Comparison of ENCODE assay signal across 12 cellular contexts in genomic region chr12:119835068-119835467, GRCh38. TPM values are rescaled to one million over a fixed set of nuclear protein-coding genes. Genes with fewer than 3 reads are reported as not detected.
DNase-seq lines count a peak whose midpoint lies in the region; TF ChIP-seq lines count a peak whose summit lies in the region.
"Had no signal": no experiment of that assay in that cellular context is flagged by ENCODE, and none has a peak within 500 bp of the region (broad histone marks: within the 10 kb centered on the region; RNA-seq: fewer than 3 reads in every experiment).

No MANE protein-coding gene starts in this region.

- no peak overlapping the region for H3K27ac ChIP-seq in brain microvascular endothelial cell
- H3K27ac ChIP-seq in ascending aorta = no peak overlapping the region
- H3K27ac ChIP-seq in SJCRH30 = no peak overlapping the region
- H3K27ac ChIP-seq: sigmoid colon had no signal

- TF ChIP-seq CTCF in brain microvascular endothelial cell (IDR thresholded peaks at IDR 0.05; ENCODE audit: low read depth, low read length, missing control alignments) = peak; percentile 51
- TF ChIP-seq CTCF in ascending aorta (IDR thresholded peaks at IDR 0.05) = no peak

- in situ Hi-C loops in brain microvascular endothelial cell (cut with HindIII; ENCODE audit: low pct_ligation_motif_present, low sequenced_read_pairs) = no loop called here

- H3K27me3 ChIP-seq in brain microvascular endothelial cell (replicated peaks) (no peaks in the 10 kb centered on the region), ascending aorta (no peaks in the 10 kb centered on the region), SJCRH30 (no peaks in the 10 kb centered on the region)
- H3K27me3 ChIP-seq: sigmoid colon had no signal

- H3K27me3 Mint-ChIP-seq in immature natural killer cell (ENCODE audit: low read depth in 3 of 3) = peaks cover 0 to 2% (median 0%) of the 10 kb centered on the region in 3 donors
- H3K27me3 Mint-ChIP-seq: activated CD8-positive, alpha-beta memory T cell treated with anti-CD3 and anti-CD28 coated beads, Interleukin-2, amount 10 ng/mL, durations not matched to agents 7 days and 5 days; activated naive CD4-positive, alpha-beta T cell treated with anti-CD3 and anti-CD28 coated beads, Interleukin-2, amount 50 U/mL, for 24 hours had no signal

- no peaks in the 10 kb centered on the region for H3K4me1 Mint-ChIP-seq in immature natural killer cell
- H3K4me1 Mint-ChIP-seq: activated CD8-positive, alpha-beta memory T cell treated with anti-CD3 and anti-CD28 coated beads, Interleukin-2, amount 10 ng/mL, durations not matched to agents 7 days and 5 days; activated naive CD4-positive, alpha-beta T cell treated with anti-CD3 and anti-CD28 coated beads, Interleukin-2, amount 50 U/mL, for 24 hours had no signal

- intact Hi-C loops in ascending aorta (cut with DNase I) = no loop called here

- H3K4me3 ChIP-seq in brain microvascular endothelial cell (ENCODE audit: low read depth, low read length) (no peak overlapping the region), ascending aorta (no peak overlapping the region), SJCRH30 (no peak overlapping the region)
- H3K4me3 ChIP-seq: sigmoid colon had no signal

- H3K27ac Mint-ChIP-seq in immature natural killer cell = no peak overlapping the region
- H3K27ac Mint-ChIP-seq: activated CD8-positive, alpha-beta memory T cell treated with anti-CD3 and anti-CD28 coated beads, Interleukin-2, amount 10 ng/mL, durations not matched to agents 7 days and 5 days; activated naive CD4-positive, alpha-beta T cell treated with anti-CD3 and anti-CD28 coated beads, Interleukin-2, amount 50 U/mL, for 24 hours; CD8-positive, alpha-beta T cell had no signal

- H3K9me3 ChIP-seq in ascending aorta (no peaks in the 10 kb centered on the region), SJCRH30 (replicated peaks) (no peaks in the 10 kb centered on the region)
- H3K9me3 ChIP-seq: sigmoid colon had no signal

- no peaks in the 10 kb centered on the region for H3K9me3 Mint-ChIP-seq in immature natural killer cell
- H3K9me3 Mint-ChIP-seq: activated naive CD4-positive, alpha-beta T cell treated with anti-CD3 and anti-CD28 coated beads, Interleukin-2, amount 50 U/mL, for 24 hours; CD8-positive, alpha-beta T cell had no signal

- H3K36me3 ChIP-seq in brain microvascular endothelial cell (replicated peaks) (no peaks in the 10 kb centered on the region), ascending aorta (no peaks in the 10 kb centered on the region), SJCRH30 (peaks cover 40% of the 10 kb centered on the region)
- H3K36me3 ChIP-seq: sigmoid colon had no signal

- H3K4me3 Mint-ChIP-seq in immature natural killer cell = no peak overlapping the region
- H3K4me3 Mint-ChIP-seq: activated CD8-positive, alpha-beta memory T cell treated with anti-CD3 and anti-CD28 coated beads, Interleukin-2, amount 10 ng/mL, durations not matched to agents 7 days and 5 days; activated naive CD4-positive, alpha-beta T cell treated with anti-CD3 and anti-CD28 coated beads, Interleukin-2, amount 50 U/mL, for 24 hours; CD8-positive, alpha-beta T cell had no signal

- peak; percentile 79 for DNase-seq in D341Med (ENCODE audit: low spot score)
- DNase-seq in HT-29 (ENCODE audit: low spot score) = peak; percentile 21
- DNase-seq in brain microvascular endothelial cell = no peak
- DNase-seq in islet precursor cell = peak; percentile 62
- no peak for DNase-seq in immature natural killer cell
- no peak for DNase-seq in ascending aorta (ENCODE audit: low spot score in 2 of 2)
- no peak for DNase-seq in SJCRH30
- DNase-seq in NCI-H2107 (lab: John Stamatoyannopoulos, UW) = no peak
- DNase-seq: activated CD8-positive, alpha-beta memory T cell treated with anti-CD3 and anti-CD28 coated beads, Interleukin-2, amount 10 ng/mL, durations not matched to agents 7 days and 5 days; CD8-positive, alpha-beta T cell; sigmoid colon had no signal

- H3K4me1 ChIP-seq in ascending aorta (no peaks in the 10 kb centered on the region), SJCRH30 (no peaks in the 10 kb centered on the region)
- H3K4me1 ChIP-seq: sigmoid colon had no signal

- peaks cover 0 to 4% (median 0%) of the 10 kb centered on the region in 3 donors for H3K36me3 Mint-ChIP-seq in immature natural killer cell
- H3K36me3 Mint-ChIP-seq: activated naive CD4-positive, alpha-beta T cell treated with anti-CD3 and anti-CD28 coated beads, Interleukin-2, amount 50 U/mL, for 24 hours; CD8-positive, alpha-beta T cell had no signal

RNA-seq across cellular contexts. Expression of gene CIT, which starts 42.1 kb away (rescaled TPM):
- total RNA-seq in HT-29 (2014; rRNA removed; shearing (Covaris generic)) = 27.8 and 29.4 TPM in 2 replicates
- under 1 TPM in 1 of 3 donors, not detected in 2; 0.75 TPM for polyA plus RNA-seq in immature natural killer cell
- 1.2 TPM for total RNA-seq in ascending aorta
- total RNA-seq in SJCRH30 (2014; rRNA removed; shearing (Covaris generic)) = 37.1 and 43.7 TPM in 2 replicates

Comparison
In these comparisons a context has a peak if more than half of its experiments do, and no peak if none do; other contexts are left out.
1. DNase-seq: peak in D341Med (single experiment), HT-29 (single experiment) and islet precursor cell (single experiment); none in brain microvascular endothelial cell (single experiment), immature natural killer cell (0 of 3), ascending aorta (0 of 2), SJCRH30 (0 of 2) and NCI-H2107 (single experiment).
2. RNA of gene CIT, which starts 42.1 kb away (total RNA-seq): 37.1 to 43.7 TPM in SJCRH30 and 27.8 to 29.4 TPM in HT-29; 1.2 TPM in ascending aorta (single experiment); every median in the first group is over 10 times any median in the second.